ENCODE assay signal across 23 cellular contexts in the genomic region with DNA sequence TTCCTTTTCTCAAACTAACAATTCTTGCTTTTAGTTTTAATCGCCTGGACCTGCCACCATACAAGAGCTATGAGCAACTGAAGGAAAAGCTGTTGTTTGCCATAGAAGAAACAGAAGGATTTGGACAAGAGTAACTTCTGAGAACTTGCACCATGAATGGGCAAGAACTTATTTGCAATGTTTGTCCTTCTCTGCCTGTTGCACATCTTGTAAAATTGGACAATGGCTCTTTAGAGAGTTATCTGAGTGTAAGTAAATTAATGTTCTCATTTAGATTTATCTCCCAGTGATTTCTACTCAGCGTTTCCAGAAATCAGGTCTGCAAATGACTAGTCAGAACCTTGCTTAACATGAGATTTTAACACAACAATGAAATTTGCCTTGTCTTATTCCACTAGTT.
"Had no signal": no experiment of that assay in that cellular context is flagged by ENCODE, and none has a peak within 500 bp of the region (broad histone marks: within the 10 kb centered on the region; RNA-seq: fewer than 3 reads in every experiment).

No MANE protein-coding gene starts in this region.

- H3K4me1 Mint-ChIP-seq: stimulated activated naive CD8-positive, alpha-beta T cell treated with anti-CD3 and anti-CD28 coated beads, Interleukin-15, amount 100 ng/mL, for 72 hours had no signal

- DNase-seq: cerebellar nuclear complex; effector memory CD4-positive, alpha-beta T cell; erythroblast; esophagus squamous epithelium; left cardiac atrium; left lung; mesendoderm; midbrain; naive thymus-derived CD4-positive, alpha-beta T cell; occipital lobe; ovary; stimulated activated CD4-positive, alpha-beta T cell treated with anti-CD3 and anti-CD28 coated beads, Interleukin-12 subunit alpha, Interleukin-12 subunit beta, amount 100 ng/mL, for 4 hours; stimulated activated CD4-positive, alpha-beta T cell treated with anti-CD3 and anti-CD28 coated beads, Interleukin-1b, Interleukin-23, amount 100 ng/mL, for 48 hours; stimulated activated CD4-positive, alpha-beta T cell treated with anti-CD3 and anti-CD28 coated beads, Interleukin-4, amount 100 ng/mL, for 1 hour; stimulated activated CD8-positive, alpha-beta memory T cell treated with anti-CD3 and anti-CD28 coated beads, Interleukin-4, amount 100 ng/mL, for 48 hours; stimulated activated naive CD4-positive, alpha-beta T cell; stimulated activated naive CD8-positive, alpha-beta T cell treated with anti-CD3 and anti-CD28 coated beads, Interleukin-15, amount 100 ng/mL, for 72 hours; upper lobe of right lung; uterus had no signal

- H3K4me3 Mint-ChIP-seq: naive thymus-derived CD4-positive, alpha-beta T cell; stimulated activated naive CD8-positive, alpha-beta T cell treated with anti-CD3 and anti-CD28 coated beads, Interleukin-15, amount 100 ng/mL, for 72 hours had no signal

- H3K27me3 Mint-ChIP-seq: naive thymus-derived CD4-positive, alpha-beta T cell; progenitor cell of endocrine pancreas; stimulated activated naive CD8-positive, alpha-beta T cell treated with anti-CD3 and anti-CD28 coated beads, Interleukin-15, amount 100 ng/mL, for 72 hours had no signal

- ATAC-seq: left cardiac atrium; left lung; naive thymus-derived CD4-positive, alpha-beta T cell; sciatic nerve; stimulated activated naive CD8-positive, alpha-beta T cell treated with anti-CD3 and anti-CD28 coated beads, Interleukin-15, amount 100 ng/mL, for 72 hours; upper lobe of right lung had no signal

- H3K27ac Mint-ChIP-seq: stimulated activated naive CD8-positive, alpha-beta T cell treated with anti-CD3 and anti-CD28 coated beads, Interleukin-15, amount 100 ng/mL, for 72 hours had no signal

- H3K9me3 Mint-ChIP-seq: naive thymus-derived CD4-positive, alpha-beta T cell; stimulated activated naive CD8-positive, alpha-beta T cell treated with anti-CD3 and anti-CD28 coated beads, Interleukin-15, amount 100 ng/mL, for 72 hours had no signal

- H3K27ac ChIP-seq: esophagus squamous epithelium, hepatocyte, left lung, ovary, thoracic aorta, upper lobe of right lung, uterus had no signal
